In genomic region chr18:58026857-58027256, GRCh38 we compare ENCODE assay signal across 27 cellular contexts.
"Had no signal": no experiment of that assay in that cellular context is flagged by ENCODE, and none has a peak within 500 bp of the region (broad histone marks: within the 10 kb centered on the region; RNA-seq: fewer than 3 reads in every experiment).

No MANE protein-coding gene starts in this region.

- H3K4me3 ChIP-seq: coronary artery, dorsolateral prefrontal cortex, esophagus muscularis mucosa, gastrocnemius medialis, heart left ventricle had no signal

- DNase-seq: activated CD4-positive, alpha-beta memory T cell treated with anti-CD3 and anti-CD28 coated beads, Interleukin-2, amount 10 ng/mL, durations not matched to agents 7 days and 5 days; activated CD4-positive, alpha-beta T cell treated with anti-CD3 and anti-CD28 coated beads for 1 hour; activated CD4-positive, alpha-beta T cell treated with anti-CD3 and anti-CD28 coated beads for 4 hours; activated CD4-positive, alpha-beta T cell treated with anti-CD3 and anti-CD28 coated beads, Interleukin-2, amount 10 ng/mL, durations not matched to agents 7 days and 5 days; activated CD4-positive, alpha-beta T cell treated with anti-CD3 and anti-CD28 coated beads, Interleukin-2, amount 50 U/mL, for 4 hours; activated effector memory CD4-positive, alpha-beta T cell treated with Interleukin-2 at 50 U/mL for 16 hours; activated gamma-delta T cell treated with Interleukin-2 at 50 U/mL for 16 hours; activated naive CD4-positive, alpha-beta T cell treated with anti-CD3 and anti-CD28 coated beads, Interleukin-2, amount 50 U/mL, for 16 hours; activated naive CD4-positive, alpha-beta T cell treated with Interleukin-2 at 50 U/mL for 16 hours; activated T-cell treated with anti-CD3 and anti-CD28 coated beads, Interleukin-2, amount 50 U/mL, for 4 hours; amniotic stem cell; anterior cingulate cortex; brain microvascular endothelial cell; dorsolateral prefrontal cortex; effector memory CD4-positive, alpha-beta T cell; erythroblast; foreskin keratinocyte; gastrocnemius medialis; glutamatergic neuron; heart left ventricle; T-helper 2 cell had no signal

- H3K4me1 ChIP-seq: foreskin keratinocyte, gastrocnemius medialis, heart left ventricle had no signal

- H3K9me3 Mint-ChIP-seq: activated CD4-positive, alpha-beta memory T cell treated with anti-CD3 and anti-CD28 coated beads, Interleukin-2, amount 10 ng/mL, durations not matched to agents 7 days and 5 days; activated CD4-positive, alpha-beta T cell treated with anti-CD3 and anti-CD28 coated beads, Interleukin-2, amount 10 ng/mL, durations not matched to agents 7 days and 5 days; activated T-cell treated with anti-CD3 and anti-CD28 coated beads, Interleukin-2, amount 50 U/mL, for 4 hours; activated T-helper 17 cell treated with anti-CD3 and anti-CD28 coated beads, Interleukin-2, amount 50 U/mL, for 72 hours; central memory CD8-positive, alpha-beta T cell; dendritic cell treated with granulocyte-macrophage colony-stimulating factor and Interleukin-4, amounts not matched to agents 40 ng/mL and 50 ng/mL, for 4 days had no signal

- H3K27me3 Mint-ChIP-seq: activated CD4-positive, alpha-beta T cell treated with anti-CD3 and anti-CD28 coated beads, Interleukin-2, amount 10 ng/mL, durations not matched to agents 7 days and 5 days had no signal

- H3K27ac Mint-ChIP-seq: activated CD4-positive, alpha-beta memory T cell treated with anti-CD3 and anti-CD28 coated beads, Interleukin-2, amount 10 ng/mL, durations not matched to agents 7 days and 5 days; activated CD4-positive, alpha-beta T cell treated with anti-CD3 and anti-CD28 coated beads, Interleukin-2, amount 10 ng/mL, durations not matched to agents 7 days and 5 days; activated naive CD8-positive, alpha-beta T cell; activated T-helper 17 cell treated with anti-CD3 and anti-CD28 coated beads, Interleukin-2, amount 50 U/mL, for 72 hours; dendritic cell treated with granulocyte-macrophage colony-stimulating factor and Interleukin-4, amounts not matched to agents 40 ng/mL and 50 ng/mL, for 4 days had no signal

- H3K4me3 Mint-ChIP-seq: activated CD4-positive, alpha-beta memory T cell treated with anti-CD3 and anti-CD28 coated beads, Interleukin-2, amount 10 ng/mL, durations not matched to agents 7 days and 5 days; activated CD4-positive, alpha-beta T cell treated with anti-CD3 and anti-CD28 coated beads, Interleukin-2, amount 10 ng/mL, durations not matched to agents 7 days and 5 days; activated naive CD8-positive, alpha-beta T cell; activated T-cell treated with anti-CD3 and anti-CD28 coated beads, Interleukin-2, amount 50 U/mL, for 4 hours; activated T-helper 17 cell treated with anti-CD3 and anti-CD28 coated beads, Interleukin-2, amount 50 U/mL, for 72 hours; central memory CD8-positive, alpha-beta T cell; dendritic cell treated with granulocyte-macrophage colony-stimulating factor and Interleukin-4, amounts not matched to agents 40 ng/mL and 50 ng/mL, for 4 days had no signal

- H3K27ac ChIP-seq: brain microvascular endothelial cell, coronary artery, dorsolateral prefrontal cortex, esophagus muscularis mucosa, foreskin keratinocyte, gastrocnemius medialis, heart left ventricle had no signal

- H3K36me3 ChIP-seq: brain microvascular endothelial cell, esophagus muscularis mucosa, gastrocnemius medialis, heart left ventricle had no signal

- H3K4me1 Mint-ChIP-seq: activated CD4-positive, alpha-beta memory T cell treated with anti-CD3 and anti-CD28 coated beads, Interleukin-2, amount 10 ng/mL, durations not matched to agents 7 days and 5 days; activated CD4-positive, alpha-beta T cell treated with anti-CD3 and anti-CD28 coated beads, Interleukin-2, amount 10 ng/mL, durations not matched to agents 7 days and 5 days; activated T-helper 17 cell treated with anti-CD3 and anti-CD28 coated beads, Interleukin-2, amount 50 U/mL, for 72 hours; central memory CD8-positive, alpha-beta T cell had no signal

- H3K9me3 ChIP-seq: esophagus muscularis mucosa, gastrocnemius medialis, heart left ventricle had no signal

- H3K27me3 ChIP-seq: brain microvascular endothelial cell, esophagus muscularis mucosa, gastrocnemius medialis had no signal

- H3K36me3 Mint-ChIP-seq: activated naive CD8-positive, alpha-beta T cell had no signal

- ATAC-seq: activated T-cell treated with anti-CD3 and anti-CD28 coated beads, Interleukin-2, amount 50 U/mL, for 4 hours; activated T-helper 17 cell treated with anti-CD3 and anti-CD28 coated beads, Interleukin-2, amount 50 U/mL, for 72 hours; foreskin keratinocyte; gastrocnemius medialis; heart left ventricle had no signal
